22 cellular contexts compared by ENCODE assay signal in genomic region chr15:60772395-60773120, GRCh38.
DNase-seq lines count a peak whose midpoint lies in the region; ATAC-seq, FAIRE-seq and TF ChIP-seq lines count a peak whose summit lies in the region.
"Had no signal": no experiment of that assay in that cellular context is flagged by ENCODE, and none has a peak within 500 bp of the region (broad histone marks: within the 10 kb centered on the region; RNA-seq: fewer than 3 reads in every experiment).

No MANE protein-coding gene starts in this region.

- POLR2A ChIA-PET in HEK293 (lab: Yijun Ruan, JAX): no interaction called here
- POLR2A ChIA-PET in H1 (lab: Charles Lee; ENCODE audit: partially characterized antibody): interaction anchor here (0.9 kb wide), 1 partner anchor 30 kb away, joined by 3 read pairs; no protein-coding TSS in a partner anchor

- no peak overlapping the region for H2BK15ac ChIP-seq in H1 (ENCODE audit: low read length)

- no peak overlapping the region for H2BK5ac ChIP-seq in H1 (ENCODE audit: low read depth, low read length)

- H3K4me1 ChIP-seq in HEK293 (ENCODE audit: control insufficient read depth, insufficient read depth, low read length) (no peaks in the 10 kb centered on the region), H1 (replicated peaks in 1 of 4; ENCODE audit: control insufficient read depth in 3 of 4, insufficient read depth in 4 of 4, low read length in 3 of 4) (peaks cover 0 to 4% (median 3%) of the 10 kb centered on the region in 4 experiments; a peak in 4 of 7 replicates)
- H3K4me1 ChIP-seq: BE2C had no signal

- H3K4me2 ChIP-seq in H1 (ENCODE audit: insufficient read depth in 1 of 2, low read depth in 2 of 2, low read length in 2 of 2): no peak overlapping the region

- no peaks in the 10 kb centered on the region for H4K20me1 ChIP-seq in H1 (replicated peaks in 1 of 2; ENCODE audit: control insufficient read depth in 1 of 2, insufficient read depth in 2 of 2, low read length in 2 of 2)

- WGBS in H1 (ENCODE audit: extremely low coverage in 1 of 2, insufficient coverage in 1 of 2, insufficient read length in 1 of 2, insufficient replicate concordance in 2 of 2, low coverage in 1 of 2, low lambda C conversion rate in 2 of 2, missing lambda C conversion rate in 1 of 2), 2 experiments: 80% methylated on average over 11 of the region's 11 CpGs; no CpG with 5 or more reads in 1 of the 2 experiments

- no peak overlapping the region for H3K27ac ChIP-seq in HEK293 (ENCODE audit: extremely low read depth, low read depth, low read length)
- no peak overlapping the region for H3K27ac ChIP-seq in H1 (ENCODE audit: low read depth, low read length)

- no peak for TF ChIP-seq EP300 in H1 (IDR thresholded peaks at IDR 0.05; ENCODE audit: borderline replicate concordance in 1 of 2, low read depth in 2 of 2, low read length in 2 of 2)

- H3K23ac ChIP-seq in H1 (ENCODE audit: insufficient read length): no peak overlapping the region

- H3K79me1 ChIP-seq in H1 (ENCODE audit: low read depth, low read length): no peaks in the 10 kb centered on the region; the same call in 1 of the 2 replicates

- H3K27ac Mint-ChIP-seq in activated T-cell treated with anti-CD3 and anti-CD28 coated beads, Interleukin-2, amount 50 U/mL, for 24 hours: peak overlapping the region; percentile 41
- H3K27ac Mint-ChIP-seq: IgD-negative memory B cell had no signal

- ATAC-seq in HG03469 (IDR thresholded peaks at IDR 0.05; ENCODE audit: unreplicated experiment): no peak
- ATAC-seq: Right ventricle myocardium inferior had no signal

- TF ChIP-seq POLR2A in H1 (IDR thresholded peaks at IDR 0.05; ENCODE audit: control extremely low read depth in 1 of 2, low read depth in 2 of 2, low read length in 2 of 2): no peak

- TF ChIP-seq CTCF in HEK293 (tag by site-specific recombination; IDR thresholded peaks at IDR 0.05): no peak
- no peak for TF ChIP-seq CTCF in H1 (IDR thresholded peaks at IDR 0.05; ENCODE audit: control extremely low read depth in 1 of 3, insufficient read depth in 1 of 3, low read depth in 1 of 3, low read length in 3 of 3)

- H3K9me3 ChIP-seq in HEK293 (ENCODE audit: control insufficient read depth, insufficient read depth, low read depth, low read length) (no peaks in the 10 kb centered on the region), H1 (ENCODE audit: insufficient read depth in 2 of 2, low read depth in 1 of 2, low read length in 1 of 2) (no peaks in the 10 kb centered on the region)
- H3K9me3 ChIP-seq: BE2C had no signal

- no peak overlapping the region for H4K5ac ChIP-seq in H1 (ENCODE audit: insufficient read length, low read depth, low read length)

- H3K56ac ChIP-seq in H1 (replicated peaks; ENCODE audit: insufficient read length, low read depth, low read length): no peak overlapping the region

- no peak overlapping the region for H3K4me3 ChIP-seq in HEK293 (ENCODE audit: low read depth, low read length)
- H3K4me3 ChIP-seq in H1 (ENCODE audit: extremely low read depth in 1 of 4, insufficient read depth in 2 of 4, low read depth in 3 of 4, low read length in 4 of 4): no peak overlapping the region

- no peak overlapping the region for H4K8ac ChIP-seq in H1 (ENCODE audit: extremely low read depth, insufficient read depth, low read length)

- no peaks in the 10 kb centered on the region; the same call in 1 of the 2 replicates for H3K23me2 ChIP-seq in H1 (ENCODE audit: low read depth, low read length)

- no peak for TF ChIP-seq RAD21 in H1 (IDR thresholded peaks at IDR 0.05 in 1 of 2, conservative IDR thresholded peaks at IDR 0.05 in 1 of 2; ENCODE audit: low read depth in 2 of 2, low read length in 2 of 2)

- no peak overlapping the region for H4K91ac ChIP-seq in H1 (replicated peaks; ENCODE audit: insufficient read length, low read length)

- H2BK120ac ChIP-seq in H1 (replicated peaks; ENCODE audit: low read depth, low read length): no peak overlapping the region

- H3K36me3 Mint-ChIP-seq in activated T-cell treated with anti-CD3 and anti-CD28 coated beads, Interleukin-2, amount 50 U/mL, for 24 hours (ENCODE audit: low read depth): no peaks in the 10 kb centered on the region
- H3K36me3 Mint-ChIP-seq: IgD-negative memory B cell had no signal

- peaks cover 73% of the 10 kb centered on the region for H3K4me1 Mint-ChIP-seq in activated T-cell treated with anti-CD3 and anti-CD28 coated beads, Interleukin-2, amount 50 U/mL, for 24 hours (ENCODE audit: low read depth)

- no peak overlapping the region for H3K14ac ChIP-seq in H1 (ENCODE audit: insufficient read length)

- no peak overlapping the region for H2AFZ ChIP-seq in H1 (ENCODE audit: low read length)

- H3K36me3 ChIP-seq in HEK293 (ENCODE audit: control insufficient read depth in 2 of 2, insufficient read depth in 1 of 2, low read length in 2 of 2) (no peaks in the 10 kb centered on the region), H1 (ENCODE audit: control insufficient read depth in 2 of 4, insufficient read depth in 4 of 4, low read length in 3 of 4) (no peaks in the 10 kb centered on the region)
- H3K36me3 ChIP-seq: BE2C had no signal

- H3K9me3 Mint-ChIP-seq in activated T-cell treated with anti-CD3 and anti-CD28 coated beads, Interleukin-2, amount 50 U/mL, for 24 hours: peaks cover 7% of the 10 kb centered on the region
- H3K9me3 Mint-ChIP-seq: H9 had no signal

- no peak overlapping the region for H3K18ac ChIP-seq in H1 (ENCODE audit: extremely low read depth, low read length)

- CTCF ChIA-PET in HEK293 (lab: Yijun Ruan, JAX) (no interaction called here), H1 (lab: Charles Lee; ENCODE audit: partially characterized antibody) (interaction anchor here (0.6 to 5.4 kb wide), 3 partner anchors 11 to 225 kb away, joined by 3 to 38 read pairs (median 3); no protein-coding TSS in a partner anchor)

- no peak overlapping the region for H2BK12ac ChIP-seq in H1 (ENCODE audit: low read depth, low read length)

- H3K9ac ChIP-seq in H1 (replicated peaks in 1 of 4; ENCODE audit: extremely low read depth in 1 of 4, low read depth in 3 of 4, low read length in 3 of 4): no peak overlapping the region; a peak in 1 of 7 replicates

- no peak overlapping the region for H2BK20ac ChIP-seq in H1 (ENCODE audit: low read length)

- no peak overlapping the region for H3K4ac ChIP-seq in H1 (replicated peaks; ENCODE audit: insufficient read length, low read depth, low read length)

- H3K79me2 ChIP-seq in H1 (ENCODE audit: control insufficient read depth in 1 of 2, insufficient read depth in 2 of 2, low read length in 2 of 2): no peaks in the 10 kb centered on the region

- no peaks in the 10 kb centered on the region for H3K27me3 Mint-ChIP-seq in activated T-cell treated with anti-CD3 and anti-CD28 coated beads, Interleukin-2, amount 50 U/mL, for 24 hours
- H3K27me3 Mint-ChIP-seq: CD4-positive, alpha-beta memory T cell had no signal

- FAIRE-seq in H1 (lab: Jason Lieb, UNC): no peak
- FAIRE-seq: HTR-8/SVneo, RCC 7860 had no signal

- DNase-seq in activated T-cell treated with anti-CD3 and anti-CD28 coated beads, Interleukin-2, amount 50 U/mL, for 24 hours: no peak
- no peak for DNase-seq in activated T-cell treated with anti-CD3 and anti-CD28 coated beads for 4 hours
- DNase-seq in H1 (ENCODE audit: low read depth in 1 of 2, low spot score in 2 of 2): no peak
- peak; percentile 32 for DNase-seq in putamen (ENCODE audit: low spot score)
- no peak for DNase-seq in NCI-H510A (lab: John Stamatoyannopoulos, UW)
- DNase-seq in Kasumi-1 (lab: John Stamatoyannopoulos, UW): no peak
- DNase-seq: BE2C; CD4-positive, alpha-beta memory T cell; H9; Karpas-422; NCI-H1105; NCI-H2081; NCI-H2171 treated with DMSO at 0.1 percent for 48 hours; NCI-H446; NCI-H69; NK-92 treated with Interleukin-12 subunit alpha and Interleukin-12 subunit beta, amount 100 ng/mL, for 24 hours had no signal

- H3K27me3 ChIP-seq in H1 (replicated peaks in 1 of 4; ENCODE audit: control insufficient read depth in 3 of 4, extremely low read depth in 1 of 4, insufficient read depth in 3 of 4, low read length in 3 of 4): no peaks in the 10 kb centered on the region
- H3K27me3 ChIP-seq: BE2C had no signal

- no peak overlapping the region for H2AK5ac ChIP-seq in H1 (ENCODE audit: low read depth, low read length)

- no peak overlapping the region for H3K4me3 Mint-ChIP-seq in activated T-cell treated with anti-CD3 and anti-CD28 coated beads, Interleukin-2, amount 50 U/mL, for 24 hours
- H3K4me3 Mint-ChIP-seq: CD4-positive, alpha-beta memory T cell; H9; IgD-negative memory B cell had no signal

TF ChIP-seq in H1, 55 proteins besides CTCF, POLR2A, EP300 and RAD21:
- TF ChIP-seq CEBPB (IDR thresholded peaks at IDR 0.05; ENCODE audit: low read depth, low read length) (no peak), RBBP5 (IDR thresholded peaks at IDR 0.05; ENCODE audit: borderline replicate concordance, low read depth, low read length) (no peak), SIRT6 (IDR thresholded peaks at IDR 0.05; ENCODE audit: low read length) (no peak), TEAD4 (IDR thresholded peaks at IDR 0.05; ENCODE audit: low read depth, low read length) (peak; percentile 37; the same call in 1 of the 2 replicates), SP2 (IDR thresholded peaks at IDR 0.05; ENCODE audit: low read length) (no peak), E2F6 (IDR thresholded peaks at IDR 0.05) (no peak)
